Comparison of ENCODE assay signal across 8 cellular contexts in genomic region chr12:101823891-101824290, GRCh38. TPM values are rescaled to one million over a fixed set of nuclear protein-coding genes. Genes with fewer than 3 reads are reported as not detected.
A peak's percentile ranks its signal among the peaks of the same experiment; 100 is the strongest.
DNase-seq lines count a peak whose midpoint lies in the region; ATAC-seq and TF ChIP-seq lines count a peak whose summit lies in the region.

No MANE protein-coding gene starts in this region.

- peak; percentile 75 for ATAC-seq in HG02623 (IDR thresholded peaks at IDR 0.05; ENCODE audit: unreplicated experiment)

- peak overlapping the region in 50 of 59 donors; percentile 1 to 79 (median 60) for H3K27ac ChIP-seq in dorsolateral prefrontal cortex

- peaks cover 4% of the 10 kb centered on the region for H3K36me3 Mint-ChIP-seq in mesothelial cell of epicardium

- no peaks in the 10 kb centered on the region for H3K27me3 Mint-ChIP-seq in mesothelial cell of epicardium (ENCODE audit: low read depth)

- intact Hi-C loops in dorsolateral prefrontal cortex (cut with DNase I) = no loop called here

- H3K9me3 Mint-ChIP-seq in mesothelial cell of epicardium = peaks cover 5% of the 10 kb centered on the region

- peaks cover 11% of the 10 kb centered on the region for H3K4me1 Mint-ChIP-seq in mesothelial cell of epicardium

- no peak overlapping the region for H3K27ac Mint-ChIP-seq in mesothelial cell of epicardium

- H3K4me3 ChIP-seq in dorsolateral prefrontal cortex = peak overlapping the region in 4 of 59 donors; percentile 1 to 31 (median 16)

- H3K4me3 Mint-ChIP-seq in mesothelial cell of epicardium = no peak overlapping the region

- TF ChIP-seq CTCF in dorsolateral prefrontal cortex (IDR thresholded peaks at IDR 0.05 in 54 of 56, conservative IDR thresholded peaks at IDR 0.05 in 2 of 56; ENCODE audit: low read depth in 1 of 56, partially characterized antibody in 56 of 56) (peak in 19 of 56 donors; percentile 10 to 33 (median 18)), mesothelial cell of epicardium (IDR thresholded peaks at IDR 0.05; ENCODE audit: unreplicated experiment) (peak; percentile 30)

- DNase-seq in NCI-H146 (lab: John Stamatoyannopoulos, UW) = peak; percentile 14
- DNase-seq in NCI-H146 treated with DMSO at 0.1 percent for 48 hours (lab: John Stamatoyannopoulos, UW; ENCODE audit: unreplicated experiment) = no peak
- DNase-seq in NCI-H2029 treated with DMSO at 0.1 percent for 48 hours (lab: John Stamatoyannopoulos, UW) = peak; percentile 77
- DNase-seq in activated CD4-positive, alpha-beta T cell treated with anti-CD3 and anti-CD28 coated beads, Interleukin-2, amount 50 U/mL, for 24 hours (ENCODE audit: low read depth in 1 of 2, low spot score in 1 of 2) = peak; percentile 24 to 61
- DNase-seq in dorsolateral prefrontal cortex = peak in 6 of 10 donors; percentile 6 to 58 (median 44)
- DNase-seq in mesothelial cell of epicardium (ENCODE audit: low spot score in 2 of 2, unreplicated experiment in 2 of 2) = no peak
- peak; percentile 38 to 50 for DNase-seq in stimulated activated CD8-positive, alpha-beta memory T cell treated with anti-CD3 and anti-CD28 coated beads, Interleukin-7, amount 100 ng/mL, for 48 hours (ENCODE audit: extremely low read depth in 1 of 2, low read depth in 1 of 2)

- no peaks in the 10 kb centered on the region for H3K27me3 ChIP-seq in dorsolateral prefrontal cortex

RNA-seq across cellular contexts. Expression of gene GNPTAB, which starts 6.9 kb away (rescaled TPM):
- total RNA-seq in dorsolateral prefrontal cortex = 100 to 1,000 TPM in 5 of 120 experiments, 10 to 100 TPM in 115; 43.8 to 111 (median 81.7) TPM
- total RNA-seq in mesothelial cell of epicardium = 33.2 to 35.9 TPM (median 33.6 TPM) in 3 replicates

RNA-seq across cellular contexts. Expression of gene DRAM1, which starts 53.5 kb away (rescaled TPM):
- 1 to 10 TPM; 1.5 to 7.6 (median 3.3) TPM for total RNA-seq in dorsolateral prefrontal cortex
- total RNA-seq in mesothelial cell of epicardium = 14.4 to 17.4 TPM (median 15.8 TPM) in 3 replicates

Comparison
In these comparisons a context has a peak if more than half of its experiments do, and no peak if none do; other contexts are left out.
1. DNase-seq: peak in NCI-H146 (single experiment), NCI-H2029 treated with DMSO at 0.1 percent for 48 hours (single experiment), activated CD4-positive, alpha-beta T cell treated with anti-CD3 and anti-CD28 coated beads, Interleukin-2, amount 50 U/mL, for 24 hours (2 of 2), dorsolateral prefrontal cortex (6 of 10) and stimulated activated CD8-positive, alpha-beta memory T cell treated with anti-CD3 and anti-CD28 coated beads, Interleukin-7, amount 100 ng/mL, for 48 hours (2 of 2); none in NCI-H146 treated with DMSO at 0.1 percent for 48 hours (single experiment) and mesothelial cell of epicardium (0 of 2).